12 cellular contexts compared by ENCODE assay signal in the genomic region with DNA sequence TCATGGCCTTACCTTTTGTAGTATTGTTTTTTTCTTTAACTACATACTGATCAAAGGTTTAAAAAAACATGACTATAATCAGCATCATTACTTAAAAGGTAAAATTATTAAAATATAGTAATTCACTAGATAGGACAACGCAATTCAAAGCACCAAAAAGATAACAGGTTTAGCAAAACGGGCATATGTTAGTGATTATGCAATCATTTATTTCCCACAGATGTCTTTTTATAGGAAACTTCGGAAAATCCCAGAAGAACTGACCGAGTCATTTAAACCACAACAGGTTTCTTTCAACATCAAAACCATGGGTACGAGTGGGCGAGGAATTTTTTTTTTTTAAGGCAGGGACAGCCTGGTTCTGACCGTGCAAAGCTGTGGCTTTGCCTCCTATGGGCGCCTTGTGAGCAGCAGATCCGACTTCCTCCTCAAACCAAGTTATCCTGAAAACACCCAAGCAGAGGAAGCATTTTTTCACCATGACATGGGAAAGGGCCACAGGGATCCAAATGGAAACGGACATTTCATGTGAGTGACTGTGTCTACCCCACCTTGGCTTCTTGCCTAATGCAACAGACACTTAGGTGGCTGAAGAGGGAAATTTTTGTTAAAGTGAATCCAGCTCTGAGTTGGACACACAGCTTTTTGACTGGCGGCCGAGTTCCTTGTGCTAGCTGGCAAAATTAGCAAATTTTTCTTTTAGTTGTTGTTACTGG.
DNase-seq lines count a peak whose midpoint lies in the region; ATAC-seq and TF ChIP-seq lines count a peak whose summit lies in the region.
"Had no signal": no experiment of that assay in that cellular context is flagged by ENCODE, and none has a peak within 500 bp of the region (broad histone marks: within the 10 kb centered on the region; RNA-seq: fewer than 3 reads in every experiment).

No MANE protein-coding gene starts in this region.

- H3K56ac ChIP-seq in H9 (ENCODE audit: insufficient read length, low read depth, low read length), result no peak overlapping the region

- H2AFZ ChIP-seq in H9 (ENCODE audit: low read length), result no peak overlapping the region

- no peak overlapping the region for H2BK5ac ChIP-seq in H9 (ENCODE audit: insufficient read length, low read length)

- peaks cover 2% of the 10 kb centered on the region in 2 experiments for H3K4me1 Mint-ChIP-seq in H9
- H3K4me1 Mint-ChIP-seq: CD4-positive, CD25-positive, alpha-beta regulatory T cell had no signal

- no peak overlapping the region for H3K4me3 Mint-ChIP-seq in H9
- H3K4me3 Mint-ChIP-seq: activated T-cell treated with anti-CD3 and anti-CD28 coated beads, Interleukin-2, amount 50 U/mL, for 72 hours had no signal

- H3K36me3 Mint-ChIP-seq in H9 (ENCODE audit: insufficient read depth in 1 of 3, low read depth in 3 of 3), result no peaks in the 10 kb centered on the region
- H3K36me3 Mint-ChIP-seq: CD4-positive, CD25-positive, alpha-beta regulatory T cell had no signal

- peak overlapping the region; percentile 49 for H3K4me3 ChIP-seq in coronary artery

- H3K27me3 Mint-ChIP-seq in H9 (ENCODE audit: low read depth), result no peaks in the 10 kb centered on the region
- H3K27me3 Mint-ChIP-seq: CD4-positive, CD25-positive, alpha-beta regulatory T cell had no signal

- H2AK5ac ChIP-seq in H9 (ENCODE audit: insufficient read length, low read length), result no peak overlapping the region

- TF ChIP-seq CTCF in coronary artery (IDR thresholded peaks at IDR 0.05) (no peak), H9 (conservative IDR thresholded peaks at IDR 0.05) (no peak)

- DNase-seq in A172 (ENCODE audit: low spot score) (peak; percentile 96), HT1080 (ENCODE audit: low read depth) (peak; percentile 98), coronary artery (ENCODE audit: low spot score) (peak; percentile 83), SIG-M5 (lab: John Stamatoyannopoulos, UW) (no peak), H9 (no peak)
- DNase-seq in stimulated activated naive CD8-positive, alpha-beta T cell treated with anti-CD3 and anti-CD28 coated beads, Interleukin-15, Interleukin-2, amounts not matched to agents 100 U/mL and 50 U/mL, for 24 hours, result no peak
- DNase-seq: activated T-cell treated with anti-CD3 and anti-CD28 coated beads, Interleukin-2, amount 50 U/mL, for 72 hours; CD4-positive, CD25-positive, alpha-beta regulatory T cell; stimulated activated CD4-positive, alpha-beta T cell treated with anti-CD3 and anti-CD28 coated beads, Interleukin-12 subunit alpha, Interleukin-12 subunit beta, amount 100 ng/mL, for 4 hours had no signal

- no peak overlapping the region for H2BK12ac ChIP-seq in H9 (ENCODE audit: insufficient read length, low read depth, low read length)

- H4K8ac ChIP-seq in H9 (replicated peaks; ENCODE audit: insufficient read length, low read depth, low read length), result no peak overlapping the region

- H3K9ac ChIP-seq in H9 (ENCODE audit: extremely low read depth, insufficient read length, low read length), result no peak overlapping the region

- no CpG with 5 or more reads among the region's 12 CpGs for WGBS in H9 (ENCODE audit: extremely low coverage, insufficient read length, low lambda C conversion rate)

- H4K20me1 ChIP-seq in H9 (ENCODE audit: control insufficient read depth, insufficient read depth, insufficient read length), result no peaks in the 10 kb centered on the region

- H3K27me3 ChIP-seq in layer of hippocampus (ENCODE audit: control insufficient read depth, insufficient read depth, low read length) (no peaks in the 10 kb centered on the region), H9 (ENCODE audit: insufficient read depth, low read length) (no peaks in the 10 kb centered on the region)

- H3K79me1 ChIP-seq in H9 (ENCODE audit: insufficient read depth, low read depth, low read length, poor library complexity, severe bottlenecking), result no peaks in the 10 kb centered on the region

- H3K9me3 Mint-ChIP-seq in H9, result no peaks in the 10 kb centered on the region; a peak in 2 of 5 replicates
- H3K9me3 Mint-ChIP-seq: activated T-cell treated with anti-CD3 and anti-CD28 coated beads, Interleukin-2, amount 50 U/mL, for 72 hours had no signal

- no peaks in the 10 kb centered on the region for H3K23me2 ChIP-seq in H9 (ENCODE audit: insufficient read length, low read depth, low read length, poor library complexity, severe bottlenecking)

- H3K4ac ChIP-seq in H9 (ENCODE audit: low read depth, low read length), result no peak overlapping the region

- ATAC-seq in HG03520 (IDR thresholded peaks at IDR 0.05; ENCODE audit: unreplicated experiment), result no peak
- ATAC-seq in stimulated activated naive CD8-positive, alpha-beta T cell treated with anti-CD3 and anti-CD28 coated beads, Interleukin-15, Interleukin-2, amounts not matched to agents 100 U/mL and 50 U/mL, for 24 hours, result no peak
- ATAC-seq: activated T-cell treated with anti-CD3 and anti-CD28 coated beads, Interleukin-2, amount 50 U/mL, for 72 hours; Panc1 had no signal

- H2BK120ac ChIP-seq in H9 (ENCODE audit: low read depth, low read length, poor library complexity, severe bottlenecking), result no peak overlapping the region

- no peak overlapping the region for H4K91ac ChIP-seq in H9 (ENCODE audit: insufficient read length, low read depth, low read length)

- H3K79me2 ChIP-seq in H9 (ENCODE audit: insufficient read depth, low read length), result no peaks in the 10 kb centered on the region

- H3K27ac Mint-ChIP-seq in H9, result peak overlapping the region in 1 of 3 experiments; percentile 29; a peak in 1 of 7 replicates
- H3K27ac Mint-ChIP-seq: activated T-cell treated with anti-CD3 and anti-CD28 coated beads, Interleukin-2, amount 50 U/mL, for 72 hours had no signal

- H3K14ac ChIP-seq in H9 (ENCODE audit: insufficient read depth, low read length), result no peak overlapping the region

- no peak overlapping the region for H3K23ac ChIP-seq in H9 (ENCODE audit: insufficient read length, low read depth, low read length)

- no peak overlapping the region for H2BK20ac ChIP-seq in H9 (ENCODE audit: low read depth, low read length, poor library complexity, severe bottlenecking)

- no peak overlapping the region for H3K4me2 ChIP-seq in H9 (ENCODE audit: insufficient read depth, insufficient read length, low read length)

- no peaks in the 10 kb centered on the region for H3K9me3 ChIP-seq in H9 (ENCODE audit: control insufficient read depth, low read depth, low read length)

- no peak overlapping the region for H2BK15ac ChIP-seq in H9 (ENCODE audit: low read depth, low read length)

- H3K4me1 ChIP-seq in H9 (ENCODE audit: insufficient read depth, low read length), result no peaks in the 10 kb centered on the region

- no peak overlapping the region for H4K5ac ChIP-seq in H9 (ENCODE audit: insufficient read length, low read depth, low read length)

- H3K18ac ChIP-seq in H9 (ENCODE audit: insufficient read length, low read depth, low read length), result no peak overlapping the region

- H3K27ac ChIP-seq in coronary artery, result peak overlapping the region; percentile 79 to 84
- H3K27ac ChIP-seq in layer of hippocampus (ENCODE audit: low read depth, low read length), result peak overlapping the region; percentile 55
- H3K27ac ChIP-seq in H9 (ENCODE audit: insufficient read length, low read depth, low read length), result no peak overlapping the region

- no peak overlapping the region for H3T11ph ChIP-seq in H9 (ENCODE audit: low read length)

Comparison
In these comparisons a context has a peak if more than half of its experiments do, and no peak if none do; other contexts are left out.
1. DNase-seq: peak in A172 (single experiment), HT1080 (single experiment) and coronary artery (single experiment); none in SIG-M5 (single experiment), stimulated activated naive CD8-positive, alpha-beta T cell treated with anti-CD3 and anti-CD28 coated beads, Interleukin-15, Interleukin-2, amounts not matched to agents 100 U/mL and 50 U/mL, for 24 hours (single experiment) and H9 (single experiment).